In genomic region chr22:40636380-40637180, GRCh38 we compare ENCODE assay signal across 1 cellular context.
TF ChIP-seq lines count a peak whose summit lies in the region.

TSS of gene MRTFA (minus strand) at chr22:40636719.

TF ChIP-seq in HepG2, 621 proteins besides CTCF, POLR2A, EP300 and RAD21 (continued from another document):
- TF ChIP-seq THYN1 (CRISPR knock-in tag; IDR thresholded peaks at IDR 0.05; ENCODE audit: borderline replicate concordance, low read depth) = no peak
- peak; percentile 99 for TF ChIP-seq SP4 (CRISPR knock-in tag; IDR thresholded peaks at IDR 0.05)
- no peak for TF ChIP-seq ZNF710 (CRISPR knock-in tag; IDR thresholded peaks at IDR 0.05; ENCODE audit: borderline replicate concordance)
